ENCODE assay signal across 1 cellular context in the genomic region with DNA sequence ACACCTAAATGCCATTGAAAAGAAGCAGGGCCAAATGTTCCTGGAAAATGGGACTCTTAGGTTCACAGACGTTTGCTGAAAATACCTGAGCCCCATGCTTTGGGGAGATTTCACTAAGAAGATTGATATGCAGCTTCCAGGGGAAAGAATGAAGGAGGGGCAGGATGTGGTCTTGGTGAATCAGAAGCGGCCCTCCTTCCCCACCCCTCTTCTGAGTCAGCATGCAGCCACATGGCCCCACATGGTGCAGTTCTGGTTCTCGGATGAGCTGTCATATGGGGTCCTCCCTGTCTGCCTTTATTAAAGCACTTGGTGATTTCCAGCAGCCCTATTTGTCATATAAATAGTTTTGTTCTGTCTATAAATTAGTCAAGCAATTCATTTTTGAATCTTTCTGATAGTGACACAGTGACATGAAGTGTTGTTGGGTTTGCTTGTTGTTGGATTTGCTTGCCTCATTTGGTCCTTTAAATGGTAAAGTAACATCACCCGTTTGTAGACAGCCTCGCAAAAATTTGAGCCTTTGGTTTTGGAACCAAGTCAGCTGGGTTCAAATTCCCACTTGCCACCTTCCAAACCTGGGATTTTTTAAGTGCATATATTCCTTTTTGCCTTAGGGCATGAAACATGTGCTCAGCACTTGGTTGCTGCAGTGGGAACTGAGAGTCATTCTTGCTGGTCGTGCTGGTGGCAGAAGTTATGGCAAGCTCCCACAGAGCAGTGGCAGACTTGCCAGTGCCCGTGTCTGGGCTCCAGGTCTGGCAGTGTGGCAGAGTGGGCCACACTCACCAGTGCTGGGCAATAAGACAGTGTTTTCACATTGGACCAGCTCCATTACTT.
TF ChIP-seq lines count a peak whose summit lies in the region.

No MANE protein-coding gene starts in this region.

TF ChIP-seq in K562, 482 proteins besides CTCF, POLR2A, EP300 and RAD21 (continued from another document and continues in another):
- TF ChIP-seq, protein P1, sequence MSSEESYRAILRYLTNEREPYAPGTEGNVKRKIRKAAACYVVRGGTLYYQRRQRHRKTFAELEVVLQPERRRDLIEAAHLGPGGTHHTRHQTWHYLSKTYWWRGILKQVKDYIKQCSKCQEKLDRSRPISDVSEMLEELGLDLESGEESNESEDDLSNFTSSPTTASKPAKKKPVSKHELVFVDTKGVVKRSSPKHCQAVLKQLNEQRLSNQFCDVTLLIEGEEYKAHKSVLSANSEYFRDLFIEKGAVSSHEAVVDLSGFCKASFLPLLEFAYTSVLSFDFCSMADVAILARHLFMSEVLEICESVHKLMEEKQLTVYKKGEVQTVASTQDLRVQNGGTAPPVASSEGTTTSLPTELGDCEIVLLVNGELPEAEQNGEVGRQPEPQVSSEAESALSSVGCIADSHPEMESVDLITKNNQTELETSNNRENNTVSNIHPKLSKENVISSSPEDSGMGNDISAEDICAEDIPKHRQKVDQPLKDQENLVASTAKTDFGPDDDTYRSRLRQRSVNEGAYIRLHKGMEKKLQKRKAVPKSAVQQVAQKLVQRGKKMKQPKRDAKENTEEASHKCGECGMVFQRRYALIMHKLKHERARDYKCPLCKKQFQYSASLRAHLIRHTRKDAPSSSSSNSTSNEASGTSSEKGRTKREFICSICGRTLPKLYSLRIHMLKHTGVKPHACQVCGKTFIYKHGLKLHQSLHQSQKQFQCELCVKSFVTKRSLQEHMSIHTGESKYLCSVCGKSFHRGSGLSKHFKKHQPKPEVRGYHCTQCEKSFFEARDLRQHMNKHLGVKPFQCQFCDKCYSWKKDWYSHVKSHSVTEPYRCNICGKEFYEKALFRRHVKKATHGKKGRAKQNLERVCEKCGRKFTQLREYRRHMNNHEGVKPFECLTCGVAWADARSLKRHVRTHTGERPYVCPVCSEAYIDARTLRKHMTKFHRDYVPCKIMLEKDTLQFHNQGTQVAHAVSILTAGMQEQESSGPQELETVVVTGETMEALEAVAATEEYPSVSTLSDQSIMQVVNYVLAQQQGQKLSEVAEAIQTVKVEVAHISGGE (CRISPR knock-in tag; IDR thresholded peaks at IDR 0.05) = no peak
- TF ChIP-seq ZNF165 (CRISPR knock-in tag; IDR thresholded peaks at IDR 0.05; ENCODE audit: borderline replicate concordance) = no peak
- TF ChIP-seq NR2C1 (IDR thresholded peaks at IDR 0.05) = no peak
- no peak for TF ChIP-seq NR2C1 (tag; IDR thresholded peaks at IDR 0.05)
- TF ChIP-seq ZNF253 (CRISPR knock-in tag; conservative IDR thresholded peaks at IDR 0.05) = no peak
- no peak for TF ChIP-seq BMI1 (IDR thresholded peaks at IDR 0.05; ENCODE audit: low read length)
- no peak for TF ChIP-seq KLF1 (tag; IDR thresholded peaks at IDR 0.05)
- TF ChIP-seq ZNF76 (CRISPR knock-in tag; IDR thresholded peaks at IDR 0.05; ENCODE audit: borderline replicate concordance) = no peak
- TF ChIP-seq, protein P2, sequence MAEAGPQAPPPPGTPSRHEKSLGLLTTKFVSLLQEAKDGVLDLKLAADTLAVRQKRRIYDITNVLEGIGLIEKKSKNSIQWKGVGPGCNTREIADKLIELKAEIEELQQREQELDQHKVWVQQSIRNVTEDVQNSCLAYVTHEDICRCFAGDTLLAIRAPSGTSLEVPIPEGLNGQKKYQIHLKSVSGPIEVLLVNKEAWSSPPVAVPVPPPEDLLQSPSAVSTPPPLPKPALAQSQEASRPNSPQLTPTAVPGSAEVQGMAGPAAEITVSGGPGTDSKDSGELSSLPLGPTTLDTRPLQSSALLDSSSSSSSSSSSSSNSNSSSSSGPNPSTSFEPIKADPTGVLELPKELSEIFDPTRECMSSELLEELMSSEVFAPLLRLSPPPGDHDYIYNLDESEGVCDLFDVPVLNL (CRISPR knock-in tag; IDR thresholded peaks at IDR 0.05; ENCODE audit: low read depth) = peak; percentile 67; the same call in 1 of the 2 replicates
- peak in 1 of 2 experiments; percentile 92; a peak in 2 of 3 replicates for TF ChIP-seq CBX3 (IDR thresholded peaks at IDR 0.05; ENCODE audit: borderline replicate concordance in 1 of 2, low read length in 2 of 2)
- TF ChIP-seq, protein P3, sequence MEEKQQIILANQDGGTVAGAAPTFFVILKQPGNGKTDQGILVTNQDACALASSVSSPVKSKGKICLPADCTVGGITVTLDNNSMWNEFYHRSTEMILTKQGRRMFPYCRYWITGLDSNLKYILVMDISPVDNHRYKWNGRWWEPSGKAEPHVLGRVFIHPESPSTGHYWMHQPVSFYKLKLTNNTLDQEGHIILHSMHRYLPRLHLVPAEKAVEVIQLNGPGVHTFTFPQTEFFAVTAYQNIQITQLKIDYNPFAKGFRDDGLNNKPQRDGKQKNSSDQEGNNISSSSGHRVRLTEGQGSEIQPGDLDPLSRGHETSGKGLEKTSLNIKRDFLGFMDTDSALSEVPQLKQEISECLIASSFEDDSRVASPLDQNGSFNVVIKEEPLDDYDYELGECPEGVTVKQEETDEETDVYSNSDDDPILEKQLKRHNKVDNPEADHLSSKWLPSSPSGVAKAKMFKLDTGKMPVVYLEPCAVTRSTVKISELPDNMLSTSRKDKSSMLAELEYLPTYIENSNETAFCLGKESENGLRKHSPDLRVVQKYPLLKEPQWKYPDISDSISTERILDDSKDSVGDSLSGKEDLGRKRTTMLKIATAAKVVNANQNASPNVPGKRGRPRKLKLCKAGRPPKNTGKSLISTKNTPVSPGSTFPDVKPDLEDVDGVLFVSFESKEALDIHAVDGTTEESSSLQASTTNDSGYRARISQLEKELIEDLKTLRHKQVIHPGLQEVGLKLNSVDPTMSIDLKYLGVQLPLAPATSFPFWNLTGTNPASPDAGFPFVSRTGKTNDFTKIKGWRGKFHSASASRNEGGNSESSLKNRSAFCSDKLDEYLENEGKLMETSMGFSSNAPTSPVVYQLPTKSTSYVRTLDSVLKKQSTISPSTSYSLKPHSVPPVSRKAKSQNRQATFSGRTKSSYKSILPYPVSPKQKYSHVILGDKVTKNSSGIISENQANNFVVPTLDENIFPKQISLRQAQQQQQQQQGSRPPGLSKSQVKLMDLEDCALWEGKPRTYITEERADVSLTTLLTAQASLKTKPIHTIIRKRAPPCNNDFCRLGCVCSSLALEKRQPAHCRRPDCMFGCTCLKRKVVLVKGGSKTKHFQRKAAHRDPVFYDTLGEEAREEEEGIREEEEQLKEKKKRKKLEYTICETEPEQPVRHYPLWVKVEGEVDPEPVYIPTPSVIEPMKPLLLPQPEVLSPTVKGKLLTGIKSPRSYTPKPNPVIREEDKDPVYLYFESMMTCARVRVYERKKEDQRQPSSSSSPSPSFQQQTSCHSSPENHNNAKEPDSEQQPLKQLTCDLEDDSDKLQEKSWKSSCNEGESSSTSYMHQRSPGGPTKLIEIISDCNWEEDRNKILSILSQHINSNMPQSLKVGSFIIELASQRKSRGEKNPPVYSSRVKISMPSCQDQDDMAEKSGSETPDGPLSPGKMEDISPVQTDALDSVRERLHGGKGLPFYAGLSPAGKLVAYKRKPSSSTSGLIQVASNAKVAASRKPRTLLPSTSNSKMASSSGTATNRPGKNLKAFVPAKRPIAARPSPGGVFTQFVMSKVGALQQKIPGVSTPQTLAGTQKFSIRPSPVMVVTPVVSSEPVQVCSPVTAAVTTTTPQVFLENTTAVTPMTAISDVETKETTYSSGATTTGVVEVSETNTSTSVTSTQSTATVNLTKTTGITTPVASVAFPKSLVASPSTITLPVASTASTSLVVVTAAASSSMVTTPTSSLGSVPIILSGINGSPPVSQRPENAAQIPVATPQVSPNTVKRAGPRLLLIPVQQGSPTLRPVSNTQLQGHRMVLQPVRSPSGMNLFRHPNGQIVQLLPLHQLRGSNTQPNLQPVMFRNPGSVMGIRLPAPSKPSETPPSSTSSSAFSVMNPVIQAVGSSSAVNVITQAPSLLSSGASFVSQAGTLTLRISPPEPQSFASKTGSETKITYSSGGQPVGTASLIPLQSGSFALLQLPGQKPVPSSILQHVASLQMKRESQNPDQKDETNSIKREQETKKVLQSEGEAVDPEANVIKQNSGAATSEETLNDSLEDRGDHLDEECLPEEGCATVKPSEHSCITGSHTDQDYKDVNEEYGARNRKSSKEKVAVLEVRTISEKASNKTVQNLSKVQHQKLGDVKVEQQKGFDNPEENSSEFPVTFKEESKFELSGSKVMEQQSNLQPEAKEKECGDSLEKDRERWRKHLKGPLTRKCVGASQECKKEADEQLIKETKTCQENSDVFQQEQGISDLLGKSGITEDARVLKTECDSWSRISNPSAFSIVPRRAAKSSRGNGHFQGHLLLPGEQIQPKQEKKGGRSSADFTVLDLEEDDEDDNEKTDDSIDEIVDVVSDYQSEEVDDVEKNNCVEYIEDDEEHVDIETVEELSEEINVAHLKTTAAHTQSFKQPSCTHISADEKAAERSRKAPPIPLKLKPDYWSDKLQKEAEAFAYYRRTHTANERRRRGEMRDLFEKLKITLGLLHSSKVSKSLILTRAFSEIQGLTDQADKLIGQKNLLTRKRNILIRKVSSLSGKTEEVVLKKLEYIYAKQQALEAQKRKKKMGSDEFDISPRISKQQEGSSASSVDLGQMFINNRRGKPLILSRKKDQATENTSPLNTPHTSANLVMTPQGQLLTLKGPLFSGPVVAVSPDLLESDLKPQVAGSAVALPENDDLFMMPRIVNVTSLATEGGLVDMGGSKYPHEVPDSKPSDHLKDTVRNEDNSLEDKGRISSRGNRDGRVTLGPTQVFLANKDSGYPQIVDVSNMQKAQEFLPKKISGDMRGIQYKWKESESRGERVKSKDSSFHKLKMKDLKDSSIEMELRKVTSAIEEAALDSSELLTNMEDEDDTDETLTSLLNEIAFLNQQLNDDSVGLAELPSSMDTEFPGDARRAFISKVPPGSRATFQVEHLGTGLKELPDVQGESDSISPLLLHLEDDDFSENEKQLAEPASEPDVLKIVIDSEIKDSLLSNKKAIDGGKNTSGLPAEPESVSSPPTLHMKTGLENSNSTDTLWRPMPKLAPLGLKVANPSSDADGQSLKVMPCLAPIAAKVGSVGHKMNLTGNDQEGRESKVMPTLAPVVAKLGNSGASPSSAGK (IDR thresholded peaks at IDR 0.05) = peak; percentile 99
- TF ChIP-seq, protein P4, sequence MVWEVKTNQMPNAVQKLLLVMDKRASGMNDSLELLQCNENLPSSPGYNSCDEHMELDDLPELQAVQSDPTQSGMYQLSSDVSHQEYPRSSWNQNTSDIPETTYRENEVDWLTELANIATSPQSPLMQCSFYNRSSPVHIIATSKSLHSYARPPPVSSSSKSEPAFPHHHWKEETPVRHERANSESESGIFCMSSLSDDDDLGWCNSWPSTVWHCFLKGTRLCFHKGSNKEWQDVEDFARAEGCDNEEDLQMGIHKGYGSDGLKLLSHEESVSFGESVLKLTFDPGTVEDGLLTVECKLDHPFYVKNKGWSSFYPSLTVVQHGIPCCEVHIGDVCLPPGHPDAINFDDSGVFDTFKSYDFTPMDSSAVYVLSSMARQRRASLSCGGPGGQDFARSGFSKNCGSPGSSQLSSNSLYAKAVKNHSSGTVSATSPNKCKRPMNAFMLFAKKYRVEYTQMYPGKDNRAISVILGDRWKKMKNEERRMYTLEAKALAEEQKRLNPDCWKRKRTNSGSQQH (CRISPR knock-in tag; IDR thresholded peaks at IDR 0.05) = no peak
- peak; percentile 81 for TF ChIP-seq SMARCE1 (IDR thresholded peaks at IDR 0.05)
- TF ChIP-seq, protein P5, sequence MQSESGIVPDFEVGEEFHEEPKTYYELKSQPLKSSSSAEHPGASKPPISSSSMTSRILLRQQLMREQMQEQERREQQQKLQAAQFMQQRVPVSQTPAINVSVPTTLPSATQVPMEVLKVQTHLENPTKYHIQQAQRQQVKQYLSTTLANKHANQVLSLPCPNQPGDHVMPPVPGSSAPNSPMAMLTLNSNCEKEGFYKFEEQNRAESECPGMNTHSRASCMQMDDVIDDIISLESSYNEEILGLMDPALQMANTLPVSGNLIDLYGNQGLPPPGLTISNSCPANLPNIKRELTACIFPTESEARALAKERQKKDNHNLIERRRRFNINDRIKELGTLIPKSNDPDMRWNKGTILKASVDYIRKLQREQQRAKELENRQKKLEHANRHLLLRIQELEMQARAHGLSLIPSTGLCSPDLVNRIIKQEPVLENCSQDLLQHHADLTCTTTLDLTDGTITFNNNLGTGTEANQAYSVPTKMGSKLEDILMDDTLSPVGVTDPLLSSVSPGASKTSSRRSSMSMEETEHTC (IDR thresholded peaks at IDR 0.05) = no peak
- no peak for TF ChIP-seq NR2F6 (CRISPR knock-in tag; IDR thresholded peaks at IDR 0.05)
- no peak for TF ChIP-seq CBX2 (IDR thresholded peaks at IDR 0.05; ENCODE audit: insufficient read depth, low read length, poor library complexity, severe bottlenecking)
- TF ChIP-seq, protein P6, sequence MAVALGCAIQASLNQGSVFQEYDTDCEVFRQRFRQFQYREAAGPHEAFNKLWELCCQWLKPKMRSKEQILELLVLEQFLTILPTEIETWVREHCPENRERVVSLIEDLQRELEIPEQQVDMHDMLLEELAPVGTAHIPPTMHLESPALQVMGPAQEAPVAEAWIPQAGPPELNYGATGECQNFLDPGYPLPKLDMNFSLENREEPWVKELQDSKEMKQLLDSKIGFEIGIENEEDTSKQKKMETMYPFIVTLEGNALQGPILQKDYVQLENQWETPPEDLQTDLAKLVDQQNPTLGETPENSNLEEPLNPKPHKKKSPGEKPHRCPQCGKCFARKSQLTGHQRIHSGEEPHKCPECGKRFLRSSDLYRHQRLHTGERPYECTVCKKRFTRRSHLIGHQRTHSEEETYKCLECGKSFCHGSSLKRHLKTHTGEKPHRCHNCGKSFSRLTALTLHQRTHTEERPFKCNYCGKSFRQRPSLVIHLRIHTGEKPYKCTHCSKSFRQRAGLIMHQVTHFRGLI (CRISPR knock-in tag; IDR thresholded peaks at IDR 0.05) = no peak
- TF ChIP-seq CCAR2 (IDR thresholded peaks at IDR 0.05; ENCODE audit: low read depth, low read length) = no peak
- no peak for TF ChIP-seq NFXL1 (CRISPR knock-in tag; IDR thresholded peaks at IDR 0.05)
- TF ChIP-seq CREBBP (IDR thresholded peaks at IDR 0.05; ENCODE audit: low read depth, low read length) = no peak
- TF ChIP-seq, protein P7, sequence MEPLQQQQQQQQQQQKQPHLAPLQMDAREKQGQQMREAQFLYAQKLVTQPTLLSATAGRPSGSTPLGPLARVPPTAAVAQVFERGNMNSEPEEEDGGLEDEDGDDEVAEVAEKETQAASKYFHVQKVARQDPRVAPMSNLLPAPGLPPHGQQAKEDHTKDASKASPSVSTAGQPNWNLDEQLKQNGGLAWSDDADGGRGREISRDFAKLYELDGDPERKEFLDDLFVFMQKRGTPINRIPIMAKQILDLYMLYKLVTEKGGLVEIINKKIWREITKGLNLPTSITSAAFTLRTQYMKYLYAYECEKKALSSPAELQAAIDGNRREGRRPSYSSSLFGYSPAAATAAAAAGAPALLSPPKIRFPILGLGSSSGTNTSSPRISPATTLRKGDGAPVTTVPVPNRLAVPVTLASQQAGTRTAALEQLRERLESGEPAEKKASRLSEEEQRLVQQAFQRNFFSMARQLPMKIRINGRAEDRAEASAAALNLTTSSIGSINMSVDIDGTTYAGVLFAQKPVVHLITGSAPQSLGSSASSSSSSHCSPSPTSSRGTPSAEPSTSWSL (CRISPR knock-in tag; IDR thresholded peaks at IDR 0.05; ENCODE audit: borderline replicate concordance) = 0 out of 2 replicates have a peak, but pooled peaks have one; percentile 12
- TF ChIP-seq SREBF2 (CRISPR knock-in tag; IDR thresholded peaks at IDR 0.05) = peak; percentile 87; the same call in 1 of the 2 replicates
- TF ChIP-seq, protein P8, sequence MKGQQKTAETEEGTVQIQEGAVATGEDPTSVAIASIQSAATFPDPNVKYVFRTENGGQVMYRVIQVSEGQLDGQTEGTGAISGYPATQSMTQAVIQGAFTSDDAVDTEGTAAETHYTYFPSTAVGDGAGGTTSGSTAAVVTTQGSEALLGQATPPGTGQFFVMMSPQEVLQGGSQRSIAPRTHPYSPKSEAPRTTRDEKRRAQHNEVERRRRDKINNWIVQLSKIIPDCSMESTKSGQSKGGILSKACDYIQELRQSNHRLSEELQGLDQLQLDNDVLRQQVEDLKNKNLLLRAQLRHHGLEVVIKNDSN (CRISPR knock-in tag; IDR thresholded peaks at IDR 0.05) = no peak; the same call in 1 of the 2 replicates
- 0 out of 2 replicates have a peak, but pooled peaks have one; percentile 55 for TF ChIP-seq NR1H2 (CRISPR knock-in tag; IDR thresholded peaks at IDR 0.05)
